ENCODE assay signal across 9 cellular contexts in genomic region chr2:17539596-17539992, GRCh38.
DNase-seq lines count a peak whose midpoint lies in the region; TF ChIP-seq lines count a peak whose summit lies in the region.
"Had no signal": no experiment of that assay in that cellular context is flagged by ENCODE, and none has a peak within 500 bp of the region (broad histone marks: within the 10 kb centered on the region; RNA-seq: fewer than 3 reads in every experiment).

No MANE protein-coding gene starts in this region.

- CTCF ChIA-PET in HEK293 (lab: Yijun Ruan, JAX), result no interaction called here

- POLR2A ChIA-PET in HEK293 (lab: Yijun Ruan, JAX), result interaction anchor here (1.4 kb wide), 1 partner anchor 22 kb away, joined by 5 read pairs; the partner anchor contains the start of gene RAD51AP2

- peaks cover 4% of the 10 kb centered on the region; the same call in 1 of the 2 replicates for H3K4me1 ChIP-seq in HEK293 (ENCODE audit: control insufficient read depth, insufficient read depth, low read length)

- no peak for DNase-seq in astrocyte of the cerebellum (ENCODE audit: low read depth)
- DNase-seq in skeletal muscle cell (ENCODE audit: low read depth), result no peak
- no peak for DNase-seq in cortex of kidney (lab: John Stamatoyannopoulos, UW)
- no peak for DNase-seq in hepatic stellate cell (ENCODE audit: low spot score)
- DNase-seq in NCI-H2196 treated with DMSO at 0.1 percent for 48 hours (lab: John Stamatoyannopoulos, UW; ENCODE audit: unreplicated experiment), result no peak
- DNase-seq in T-helper 1 cell, result no peak
- DNase-seq: activated CD4-positive, alpha-beta T cell treated with anti-CD3 and anti-CD28 coated beads, Interleukin-2, amount 10 ng/mL, durations not matched to agents 24 days and 14 days had no signal

- H3K27ac ChIP-seq in HEK293 (ENCODE audit: extremely low read depth, low read depth, low read length), result no peak overlapping the region

- in situ Hi-C loops in astrocyte of the cerebellum (cut with HindIII; ENCODE audit: low sequenced_read_pairs), result no loop called here

- no peaks in the 10 kb centered on the region for H3K36me3 ChIP-seq in HEK293 (ENCODE audit: control insufficient read depth in 2 of 2, insufficient read depth in 1 of 2, low read length in 2 of 2)

- H3K4me3 ChIP-seq in HEK293 (ENCODE audit: low read depth, low read length) (no peak overlapping the region), astrocyte of the cerebellum (ENCODE audit: low read depth, low read length) (peak overlapping the region; percentile 64), iPS-11a (ENCODE audit: low read depth, low read length) (peak overlapping the region; percentile 66), skeletal muscle cell (ENCODE audit: low read depth, low read length) (peak overlapping the region; percentile 54)

- H3K9me3 ChIP-seq in HEK293 (ENCODE audit: control insufficient read depth, insufficient read depth, low read depth, low read length), result no peaks in the 10 kb centered on the region

- TF ChIP-seq CTCF in HEK293 (tag by site-specific recombination; IDR thresholded peaks at IDR 0.05), result no peak
- no peak for TF ChIP-seq CTCF in astrocyte of the cerebellum (IDR thresholded peaks at IDR 0.05; ENCODE audit: low read depth, low read length, missing control alignments)

TF ChIP-seq in HEK293, 187 proteins besides CTCF, POLR2A, EP300 and RAD21:
- TF ChIP-seq ZNF596 (tag by site-specific recombination; IDR thresholded peaks at IDR 0.05) (no peak), IKZF3 (tag by site-specific recombination; IDR thresholded peaks at IDR 0.05) (0 out of 2 replicates have a peak, but pooled peaks have one; percentile 26)
